Comparison of ENCODE assay signal across 22 cellular contexts in the genomic region with DNA sequence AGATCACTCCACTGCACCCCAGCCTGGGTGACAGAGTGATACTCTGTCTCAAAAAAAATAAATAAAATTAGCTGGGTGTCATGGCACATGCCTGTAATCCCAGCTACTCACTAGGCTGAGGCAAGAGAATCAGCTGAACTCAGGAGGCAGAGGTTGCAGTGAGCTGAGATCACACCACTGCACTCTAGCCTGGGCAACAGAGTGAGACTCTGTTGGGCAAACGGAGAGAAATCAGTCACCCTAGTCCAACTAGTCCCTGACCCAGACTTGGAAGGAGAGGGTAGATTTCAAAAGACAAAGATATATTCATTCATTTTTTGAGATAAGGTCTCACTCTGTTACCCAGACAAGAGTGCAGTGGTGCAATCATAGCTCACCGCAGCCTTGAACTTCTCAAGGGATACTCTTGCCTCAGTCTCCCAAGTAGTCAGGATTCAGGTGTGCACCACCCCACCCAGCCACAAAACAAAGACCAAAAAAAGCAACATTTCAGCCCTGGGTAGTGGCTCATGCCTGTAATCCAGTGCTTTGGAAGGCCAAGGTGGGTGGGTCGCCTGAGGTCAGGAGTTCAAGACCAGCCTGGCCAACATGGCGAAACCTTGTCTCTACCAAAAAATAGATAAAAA. TPM values are rescaled to one million over a fixed set of nuclear protein-coding genes. Genes with fewer than 3 reads are reported as not detected.
DNase-seq lines count a peak whose midpoint lies in the region; ATAC-seq, FAIRE-seq and TF ChIP-seq lines count a peak whose summit lies in the region.
"Had no signal": no experiment of that assay in that cellular context is flagged by ENCODE, and none has a peak within 500 bp of the region (broad histone marks: within the 10 kb centered on the region; RNA-seq: fewer than 3 reads in every experiment).

No MANE protein-coding gene starts in this region.

- H3K9ac ChIP-seq in HepG2 (ENCODE audit: insufficient read depth, low read depth, low read length): no peak overlapping the region
- H3K9ac ChIP-seq in SU-DHL-6 (ENCODE audit: low read length): peak overlapping the region; percentile 6; the same call in 1 of the 2 replicates
- H3K9ac ChIP-seq: BLaER1 had no signal

- 66% methylated on average over 4 of the region's 4 CpGs for WGBS in HepG2 (ENCODE audit: low lambda C conversion rate)
- no CpG with 5 or more reads among the region's 4 CpGs for WGBS in right lobe of liver (ENCODE audit: insufficient coverage, low coverage, low lambda C conversion rate, missing lambda C conversion rate)

- intact Hi-C loops in HepG2 (cut with micrococcal nuclease; ENCODE audit: unreplicated experiment): no loop called here
- intact Hi-C loops in right lobe of liver (cut with DNase I): no loop called here
- intact Hi-C loops in dendritic cell treated with granulocyte-macrophage colony-stimulating factor and Interleukin-4, amounts not matched to agents 40 ng/mL and 50 ng/mL, for 4 days (cut with micrococcal nuclease): no loop called here

- peak; percentile 65 for ATAC-seq in HepG2
- no peak for ATAC-seq in right lobe of liver
- ATAC-seq in stimulated activated naive B cell treated with anti-CD40 and anti-IgM and Interleukin-4, amounts not matched to agents 10 μg/mL and 1 μg/mL and 100 μg/mL, for 72 hours (replicated peaks): no peak
- ATAC-seq in HG03196 (IDR thresholded peaks at IDR 0.05; ENCODE audit: unreplicated experiment): no peak
- no peak for ATAC-seq in GM21786 (IDR thresholded peaks at IDR 0.05; ENCODE audit: unreplicated experiment)
- ATAC-seq: GM23338, K562 had no signal

- H3K79me2 ChIP-seq in HepG2 (ENCODE audit: insufficient read depth, low read length) (no peaks in the 10 kb centered on the region), SU-DHL-6 (ENCODE audit: insufficient read depth, low read length) (0 out of 2 replicates have a peak, but pooled peaks cover 3% of the 10 kb centered on the region)

- H3K4me1 ChIP-seq in HepG2 (ENCODE audit: insufficient read depth, low read length): peaks cover 41% of the 10 kb centered on the region
- no peaks in the 10 kb centered on the region for H3K4me1 ChIP-seq in right lobe of liver

- FAIRE-seq in HepG2 (lab: Jason Lieb, UNC): no peak
- FAIRE-seq: G401.6, GM12892, GM18507, H54, K562 had no signal

- no peak for TF ChIP-seq CTCF in HepG2 (CRISPR knock-in tag; IDR thresholded peaks at IDR 0.05)
- TF ChIP-seq CTCF in right lobe of liver (IDR thresholded peaks at IDR 0.05): no peak
- no peak for TF ChIP-seq CTCF in SU-DHL-6 (IDR thresholded peaks at IDR 0.05; ENCODE audit: insufficient read depth, low read length, poor library complexity, severe bottlenecking)

- H3K36me3 ChIP-seq in HepG2 (replicated peaks in 1 of 2; ENCODE audit: control insufficient read depth in 1 of 2, insufficient read depth in 2 of 2, low read length in 2 of 2) (no peaks in the 10 kb centered on the region), right lobe of liver (no peaks in the 10 kb centered on the region), SU-DHL-6 (ENCODE audit: low read length) (no peaks in the 10 kb centered on the region)
- H3K36me3 ChIP-seq: BLaER1 had no signal

- peaks cover 34% of the 10 kb centered on the region for H3K4me1 Mint-ChIP-seq in dendritic cell treated with granulocyte-macrophage colony-stimulating factor and Interleukin-4, amounts not matched to agents 40 ng/mL and 50 ng/mL, for 4 days (ENCODE audit: low read depth)
- H3K4me1 Mint-ChIP-seq in stimulated activated naive B cell treated with anti-CD40 and anti-IgM and Interleukin-4, amounts not matched to agents 10 μg/mL and 1 μg/mL and 100 μg/mL, for 72 hours: peaks cover 28 to 50% of the 10 kb centered on the region in 2 donors
- H3K4me1 Mint-ChIP-seq: GM23338 had no signal

- peaks cover 65% of the 10 kb centered on the region for H3F3A ChIP-seq in SU-DHL-6 (ENCODE audit: insufficient read depth)

- POLR2A ChIA-PET in HepG2 (lab: Yijun Ruan, JAX): interaction anchor here (1.2 kb wide), 1 partner anchor 11 kb away, joined by 3 read pairs; no protein-coding TSS in a partner anchor

- no peaks in the 10 kb centered on the region for H3K36me3 Mint-ChIP-seq in dendritic cell treated with granulocyte-macrophage colony-stimulating factor and Interleukin-4, amounts not matched to agents 40 ng/mL and 50 ng/mL, for 4 days (ENCODE audit: low read depth)
- H3K36me3 Mint-ChIP-seq in stimulated activated naive B cell treated with anti-CD40 and anti-IgM and Interleukin-4, amounts not matched to agents 10 μg/mL and 1 μg/mL and 100 μg/mL, for 72 hours: no peaks in the 10 kb centered on the region
- H3K36me3 Mint-ChIP-seq: CD14-positive monocyte; CD4-positive, alpha-beta memory T cell had no signal

- in situ Hi-C loops in HepG2 (cut with HindIII; ENCODE audit: extremely low pct_ligation_motif_present, low pct_unique_long_range_greater_than_20kb): no loop called here

- no TSS peak for BruUV-seq in HepG2 (replicated peaks; lab: Mats Ljungman, UMichigan)

- H3K27me3 Mint-ChIP-seq in dendritic cell treated with granulocyte-macrophage colony-stimulating factor and Interleukin-4, amounts not matched to agents 40 ng/mL and 50 ng/mL, for 4 days: no peaks in the 10 kb centered on the region
- H3K27me3 Mint-ChIP-seq in stimulated activated naive B cell treated with anti-CD40 and anti-IgM and Interleukin-4, amounts not matched to agents 10 μg/mL and 1 μg/mL and 100 μg/mL, for 72 hours: no peaks in the 10 kb centered on the region
- H3K27me3 Mint-ChIP-seq: CD4-positive, alpha-beta memory T cell had no signal

- no peaks in the 10 kb centered on the region for H3K9me3 ChIP-seq in HepG2 (ENCODE audit: low read length)
- H3K9me3 ChIP-seq in right lobe of liver: no peaks in the 10 kb centered on the region
- H3K9me3 ChIP-seq in SU-DHL-6 (ENCODE audit: insufficient read depth, low read length): no peaks in the 10 kb centered on the region
- H3K9me3 ChIP-seq: BLaER1 had no signal

- TF ChIP-seq POLR2A in HepG2 (IDR thresholded peaks at IDR 0.05; ENCODE audit: insufficient read depth in 1 of 2, low read depth in 2 of 2, low read length in 2 of 2) (no peak), right lobe of liver (IDR thresholded peaks at IDR 0.05) (no peak)

- TF ChIP-seq RAD21 in HepG2 (CRISPR knock-in tag; IDR thresholded peaks at IDR 0.05): no peak

- H3K4me3 ChIP-seq in HepG2 (replicated peaks in 1 of 3; ENCODE audit: insufficient read depth in 1 of 3, low read depth in 2 of 3, low read length in 3 of 3): no peak overlapping the region
- H3K4me3 ChIP-seq in right lobe of liver: no peak overlapping the region
- H3K4me3 ChIP-seq in SU-DHL-6 (ENCODE audit: insufficient read depth, low read length, poor library complexity, severe bottlenecking): no peak overlapping the region
- H3K4me3 ChIP-seq: BLaER1, GM23338, K562 had no signal

- TF ChIP-seq EP300 in HepG2 (IDR thresholded peaks at IDR 0.05; ENCODE audit: low read depth in 2 of 2, low read length in 2 of 2): no peak
- TF ChIP-seq EP300 in HepG2 (CRISPR knock-in tag; IDR thresholded peaks at IDR 0.05; ENCODE audit: borderline replicate concordance): no peak

- H3K27ac ChIP-seq in HepG2 (ENCODE audit: extremely low read length, insufficient read depth, low read length) (no peak overlapping the region), right lobe of liver (no peak overlapping the region), SU-DHL-6 (ENCODE audit: low read depth, low read length) (peak overlapping the region; percentile 66)
- H3K27ac ChIP-seq: BLaER1 had no signal

- H2AFZ ChIP-seq in HepG2 (ENCODE audit: low read length) (no peak overlapping the region), SU-DHL-6 (ENCODE audit: low read depth, low read length, severe bottlenecking) (no peak overlapping the region)
- H2AFZ ChIP-seq: GM23338 had no signal

- H3K4me2 ChIP-seq in HepG2 (ENCODE audit: low read depth, low read length) (no peak overlapping the region), SU-DHL-6 (ENCODE audit: low read depth, low read length, poor library complexity, severe bottlenecking) (peak overlapping the region; percentile 7)
- H3K4me2 ChIP-seq: BLaER1, GM23338 had no signal

- no peaks in the 10 kb centered on the region for H3K9me3 Mint-ChIP-seq in dendritic cell treated with granulocyte-macrophage colony-stimulating factor and Interleukin-4, amounts not matched to agents 40 ng/mL and 50 ng/mL, for 4 days
- no peaks in the 10 kb centered on the region for H3K9me3 Mint-ChIP-seq in stimulated activated naive B cell treated with anti-CD40 and anti-IgM and Interleukin-4, amounts not matched to agents 10 μg/mL and 1 μg/mL and 100 μg/mL, for 72 hours
- H3K9me3 Mint-ChIP-seq: CD14-positive monocyte, GM23338 had no signal

- no peaks in the 10 kb centered on the region for H3K9me2 ChIP-seq in SU-DHL-6 (replicated peaks; ENCODE audit: insufficient read depth, low read length)

- H4K20me1 ChIP-seq in HepG2 (ENCODE audit: insufficient read depth, low read length) (no peaks in the 10 kb centered on the region), SU-DHL-6 (ENCODE audit: low read depth, low read length) (no peaks in the 10 kb centered on the region)
- H4K20me1 ChIP-seq: BLaER1 had no signal

- H3K4me3 Mint-ChIP-seq in dendritic cell treated with granulocyte-macrophage colony-stimulating factor and Interleukin-4, amounts not matched to agents 40 ng/mL and 50 ng/mL, for 4 days: no peak overlapping the region
- H3K4me3 Mint-ChIP-seq in stimulated activated naive B cell treated with anti-CD40 and anti-IgM and Interleukin-4, amounts not matched to agents 10 μg/mL and 1 μg/mL and 100 μg/mL, for 72 hours: no peak overlapping the region
- H3K4me3 Mint-ChIP-seq: CD14-positive monocyte; CD4-positive, alpha-beta memory T cell; GM23338 had no signal

- H3K27me3 ChIP-seq in HepG2 (ENCODE audit: control insufficient read depth in 1 of 2, insufficient read depth in 2 of 2, low read length in 2 of 2) (no peaks in the 10 kb centered on the region), right lobe of liver (no peaks in the 10 kb centered on the region), SU-DHL-6 (ENCODE audit: low read length) (no peaks in the 10 kb centered on the region)
- H3K27me3 ChIP-seq: BLaER1 had no signal

- H3K27ac Mint-ChIP-seq in dendritic cell treated with granulocyte-macrophage colony-stimulating factor and Interleukin-4, amounts not matched to agents 40 ng/mL and 50 ng/mL, for 4 days: peak overlapping the region; percentile 80
- peak overlapping the region; percentile 20 for H3K27ac Mint-ChIP-seq in stimulated activated naive B cell treated with anti-CD40 and anti-IgM and Interleukin-4, amounts not matched to agents 10 μg/mL and 1 μg/mL and 100 μg/mL, for 72 hours
- H3K27ac Mint-ChIP-seq: CD4-positive, alpha-beta memory T cell; GM23338 had no signal

- peak; percentile 39 for DNase-seq in HepG2 (ENCODE audit: low spot score)
- no peak for DNase-seq in right lobe of liver
- no peak for DNase-seq in stimulated activated naive B cell treated with anti-CD40 and anti-IgM and Interleukin-4, amounts not matched to agents 10 μg/mL and 1 μg/mL and 100 μg/mL, for 72 hours
- no peak for DNase-seq in activated gamma-delta T cell treated with Interleukin-2 at 50 U/mL for 16 hours
- DNase-seq: 8988T; CD4-positive, alpha-beta memory T cell; DMS53; DND-41; HCEC 1CT; IMR-90 had no signal

- CTCF ChIA-PET in HepG2 (lab: Yijun Ruan, JAX; ENCODE audit: low intra/inter-chr PET ratio, low total read pairs): no interaction called here

RNA-seq across cellular contexts. Expression of gene NCOA3, which starts 26.2 kb away (rescaled TPM):
- total RNA-seq in HepG2 (2016; rRNA removed; fragmentation: Illumina TruSeq; extraction: Trizol) (56.8 and 76.2 TPM in 2 replicates), right lobe of liver (10 to 100 TPM; 11.2 to 15.1 (median 13.8) TPM)
- total RNA-seq in HepG2 (2016; cell fraction: cytosol; rRNA removed; fragmentation: Illumina TruSeq; extraction: Trizol; ENCODE audit: low read depth): 30.2 and 36.5 TPM in 2 replicates
- total RNA-seq in HepG2 (2016; cell fraction: insoluble cytoplasmic fraction; rRNA removed; fragmentation: Illumina TruSeq; extraction: Trizol): 56.0 and 74.0 TPM in 2 replicates
- total RNA-seq in HepG2 (2016; cell fraction: membrane; rRNA removed; fragmentation: Illumina TruSeq; extraction: Trizol): 34.2 and 36.7 TPM in 2 replicates
- total RNA-seq in HepG2 (2016; cell fraction: nucleus; rRNA removed; fragmentation: Illumina TruSeq; extraction: Trizol): 59.3 and 64.3 TPM in 2 replicates
- polyA plus RNA-seq in HepG2 (2011; rRNA removed): 25.0 and 35.0 TPM in 2 replicates
- polyA plus RNA-seq in HepG2 (2011; cell fraction: cytosol; rRNA removed): 17.2 and 18.9 TPM in 2 replicates
- 36.9 and 40.6 TPM in 2 replicates for polyA plus RNA-seq in HepG2 (2011; cell fraction: nucleus; rRNA removed)
- 22.6 and 26.9 TPM in 2 replicates for polyA plus RNA-seq in HepG2 (2012)
- 2.0 and 2.4 TPM in 2 replicates for polyA plus RNA-seq in HepG2 (2016; cell fraction: cytosol; fragmentation: Illumina TruSeq; extraction: Trizol; ENCODE audit: low read depth)
- 40.1 and 40.4 TPM in 2 replicates for polyA plus RNA-seq in HepG2 (2016; cell fraction: insoluble cytoplasmic fraction; fragmentation: Illumina TruSeq; extraction: Trizol; ENCODE audit: low read depth)
- polyA plus RNA-seq in HepG2 (2016; cell fraction: membrane; fragmentation: Illumina TruSeq; extraction: Trizol; ENCODE audit: low read depth): 5.5 and 5.7 TPM in 2 replicates
- polyA plus RNA-seq in HepG2 (2016; cell fraction: nucleus; fragmentation: Illumina TruSeq; extraction: Trizol; ENCODE audit: insufficient read depth, low read depth): 53.5 and 57.7 TPM in 2 replicates
- 49.8 and 56.6 TPM in 2 replicates for polyA minus RNA-seq in HepG2 (2011; rRNA and poly(A)+ RNA removed; ENCODE audit: low replicate concordance)
- 41.6 and 42.5 TPM in 2 replicates for polyA minus RNA-seq in HepG2 (2011; cell fraction: cytosol; rRNA and poly(A)+ RNA removed)
- 75.8 and 76.3 TPM in 2 replicates for polyA minus RNA-seq in HepG2 (2011; cell fraction: nucleus; rRNA and poly(A)+ RNA removed)
